Comparison of ENCODE assay signal across 8 cellular contexts in genomic region chr2:108719149-108720044, GRCh38. TPM values are rescaled to one million over a fixed set of nuclear protein-coding genes. Genes with fewer than 3 reads are reported as not detected.
A peak's percentile ranks its signal among the peaks of the same experiment; 100 is the strongest.
DNase-seq lines count a peak whose midpoint lies in the region; ATAC-seq and TF ChIP-seq lines count a peak whose summit lies in the region.

Gene RANBP2, plus strand, starts transcription at chr2:108719482. Its CDS starts 125 bp downstream, at chr2:108719607.

- peak; percentile 97 for DNase-seq in COLO668 (lab: John Stamatoyannopoulos, UW; ENCODE audit: unreplicated experiment)
- peak; percentile 89 for DNase-seq in GM20000 (ENCODE audit: low spot score)
- peak; percentile 91 for DNase-seq in HS-5 (ENCODE audit: low read depth)
- peak; percentile 28 for DNase-seq in NK-92 (lab: John Stamatoyannopoulos, UW; ENCODE audit: unreplicated experiment)
- peak; percentile 88 to 90 for DNase-seq in activated CD8-positive, alpha-beta memory T cell treated with anti-CD3 and anti-CD28 coated beads for 1 hour (ENCODE audit: extremely low read depth in 1 of 2, low read depth in 1 of 2)
- DNase-seq in lower lobe of right lung: peak; percentile 98
- peak; percentile 72 to 86 (median 81) for DNase-seq in stimulated activated CD4-positive, alpha-beta T cell treated with anti-CD3 and anti-CD28 coated beads, TNF-alpha, amount 100 ng/mL, for 1 hour (ENCODE audit: low read depth in 3 of 3, low spot score in 1 of 3)

- no peaks in the 10 kb centered on the region for H3K4me1 ChIP-seq in ectodermal cell (ENCODE audit: control insufficient read depth, insufficient read depth, low read length)
- peaks cover 22% of the 10 kb centered on the region for H3K4me1 ChIP-seq in lower lobe of right lung

- H3K4me3 ChIP-seq in ectodermal cell (ENCODE audit: insufficient read depth, low read depth, low read length) (peak within 1 kb of the TSS; percentile 80), lower lobe of right lung (peak within 1 kb of the TSS; percentile 75)

- no peaks in the 10 kb centered on the region for H3K9me3 ChIP-seq in ectodermal cell (ENCODE audit: control insufficient read depth, low read length)
- no peaks in the 10 kb centered on the region for H3K9me3 ChIP-seq in lower lobe of right lung

- peak within 1 kb of the TSS; percentile 95 for H3K27ac ChIP-seq in ectodermal cell (ENCODE audit: insufficient read depth, low read depth, low read length, poor library complexity, severe bottlenecking)
- H3K27ac ChIP-seq in lower lobe of right lung: peak within 1 kb of the TSS; percentile 97

- H3K36me3 ChIP-seq in ectodermal cell (ENCODE audit: control insufficient read depth, insufficient read depth, low read length) (no peaks in the 10 kb centered on the region), lower lobe of right lung (no peaks in the 10 kb centered on the region)

- peak; percentile 99 to 100 for ATAC-seq in lower lobe of right lung

- intact Hi-C loops in lower lobe of right lung (cut with DNase I): no loop called here

- 2% methylated on average over 97 of the region's 97 CpGs for WGBS in ectodermal cell, 2 experiments

- H3K27me3 ChIP-seq in ectodermal cell (ENCODE audit: control insufficient read depth, insufficient read depth, low read length, poor library complexity, severe bottlenecking) (no peaks in the 10 kb centered on the region), lower lobe of right lung (ENCODE audit: low read depth) (no peaks in the 10 kb centered on the region)

- TF ChIP-seq CTCF in GM20000 (IDR thresholded peaks at IDR 0.05; ENCODE audit: extremely low read depth, missing control alignments) (no peak), lower lobe of right lung (IDR thresholded peaks at IDR 0.05) (no peak)

RNA-seq across cellular contexts. Expression of gene RANBP2, which starts in this region (rescaled TPM):
- polyA plus RNA-seq in ectodermal cell (2013, experiment 1 of 4): 59.4 TPM
- 72.4 TPM for polyA plus RNA-seq in ectodermal cell (2013, experiment 2 of 4)
- polyA plus RNA-seq in ectodermal cell (2013, experiment 3 of 4): 46.8 TPM
- polyA plus RNA-seq in ectodermal cell (2013, experiment 4 of 4): 55.6 TPM
- 72.5 TPM for total RNA-seq in lower lobe of right lung

Comparison
In these comparisons a context has a peak if more than half of its experiments do, and no peak if none do; other contexts are left out.
1. Peak in every context shown above with its lines: DNase-seq, ATAC-seq, H3K4me3 ChIP-seq and H3K27ac ChIP-seq.
2. DNase-seq: peak in every context shown above with its lines; median percentile 98 in lower lobe of right lung; 97 in COLO668; 91 in HS-5; 89 in GM20000; 89 in activated CD8-positive, alpha-beta memory T cell treated with anti-CD3 and anti-CD28 coated beads for 1 hour; 81 in stimulated activated CD4-positive, alpha-beta T cell treated with anti-CD3 and anti-CD28 coated beads, TNF-alpha, amount 100 ng/mL, for 1 hour; 28 in NK-92.